8 cellular contexts compared by ENCODE assay signal in the genomic region with DNA sequence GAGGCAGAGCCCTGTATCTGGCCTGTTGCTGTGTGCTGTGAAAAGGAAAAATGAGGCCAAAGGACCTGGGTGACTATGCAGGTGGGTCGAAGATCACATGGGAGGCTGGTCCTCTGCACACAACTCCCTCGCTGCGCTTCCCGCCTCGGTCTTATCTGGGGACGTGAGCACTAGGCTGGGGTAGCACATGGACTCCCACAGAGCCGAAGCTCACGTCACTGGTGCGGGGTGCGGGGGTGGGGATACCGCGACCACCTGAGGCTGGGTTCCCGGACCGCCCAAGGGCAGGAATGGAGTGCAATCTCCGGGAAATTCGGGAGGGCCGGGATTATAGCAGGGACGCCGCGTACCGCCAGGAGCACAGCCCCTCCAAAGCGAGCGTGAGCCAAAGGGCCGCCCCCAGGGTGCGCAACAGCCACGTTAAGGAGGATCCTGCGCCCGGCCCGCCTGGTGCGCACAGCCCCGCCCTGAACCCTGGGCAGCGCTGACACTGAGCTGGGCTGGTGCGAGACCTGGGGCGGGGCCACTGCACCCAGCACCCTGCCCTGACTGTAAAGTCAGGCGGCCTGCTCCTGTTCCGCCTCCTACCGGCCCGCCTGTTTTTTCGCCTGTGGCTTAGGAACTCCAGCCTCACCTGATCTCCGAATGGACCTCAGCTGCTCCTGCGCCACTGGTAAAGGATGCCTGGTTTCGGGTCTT. TPM values are rescaled to one million over a fixed set of nuclear protein-coding genes. Genes with fewer than 3 reads are reported as not detected.
DNase-seq lines count a peak whose midpoint lies in the region; ATAC-seq, FAIRE-seq and TF ChIP-seq lines count a peak whose summit lies in the region.

No MANE protein-coding gene starts in this region.

- H3K23me2 ChIP-seq in H1 (ENCODE audit: low read depth, low read length), result peaks cover 5% of the 10 kb centered on the region

- in situ Hi-C loops in IMR-90 (cut with MboI; ENCODE audit: low sequenced_read_pairs), result no loop called here

- 7% methylated on average over 22 of the region's 42 CpGs; no CpG with 5 or more reads in 1 of the 2 experiments for WGBS in IMR-90 (ENCODE audit: extremely low coverage in 2 of 2, insufficient read length in 1 of 2), 2 experiments
- WGBS in H1 (ENCODE audit: extremely low coverage in 1 of 2, insufficient coverage in 1 of 2, insufficient read length in 1 of 2, insufficient replicate concordance in 2 of 2, low coverage in 1 of 2, low lambda C conversion rate in 2 of 2, missing lambda C conversion rate in 1 of 2), 2 experiments, result 5% methylated on average over 39 of the region's 42 CpGs; no CpG with 5 or more reads in 1 of the 2 experiments

- H3K14ac ChIP-seq in IMR-90 (replicated peaks; ENCODE audit: low read depth, low read length) (no peak overlapping the region), H1 (ENCODE audit: insufficient read length) (no peak overlapping the region)

- H2AFZ ChIP-seq in IMR-90 (replicated peaks; ENCODE audit: low read length, poor library complexity) (peak overlapping the region; percentile 83), H1 (ENCODE audit: low read length) (no peak overlapping the region)

- no peaks in the 10 kb centered on the region; the same call in 1 of the 2 replicates for H4K20me1 ChIP-seq in IMR-90 (ENCODE audit: insufficient read depth, low read length)
- peaks cover 4 to 21% of the 10 kb centered on the region in 2 experiments for H4K20me1 ChIP-seq in H1 (replicated peaks in 1 of 2; ENCODE audit: control insufficient read depth in 1 of 2, insufficient read depth in 2 of 2, low read length in 2 of 2)

- H3K23ac ChIP-seq in IMR-90 (ENCODE audit: low read depth, low read length), result no peak overlapping the region
- no peak overlapping the region for H3K23ac ChIP-seq in H1 (ENCODE audit: insufficient read length)

- no peak overlapping the region for H2AK9ac ChIP-seq in IMR-90 (replicated peaks; ENCODE audit: low read depth, low read length, poor library complexity)

- TF ChIP-seq POLR2A in IMR-90 (IDR thresholded peaks at IDR 0.05; ENCODE audit: low read depth, low read length) (no peak), H1 (IDR thresholded peaks at IDR 0.05; ENCODE audit: control extremely low read depth in 1 of 2, low read depth in 2 of 2, low read length in 2 of 2) (no peak)

- H3K4me1 ChIP-seq in IMR-90 (ENCODE audit: control insufficient read depth, insufficient read depth, low read length) (no peaks in the 10 kb centered on the region; the same call in 1 of the 2 replicates), H1 (replicated peaks in 1 of 4; ENCODE audit: control insufficient read depth in 3 of 4, insufficient read depth in 4 of 4, low read length in 3 of 4) (peaks cover 3 to 20% (median 7%) of the 10 kb centered on the region in 4 experiments), muscle layer of duodenum (ENCODE audit: control insufficient read depth in 1 of 2, insufficient read depth in 2 of 2, low read length in 2 of 2) (peaks cover 9 to 18% of the 10 kb centered on the region in 2 donors)

- intact Hi-C loops in IMR-90 (cut with micrococcal nuclease), result no loop called here
- intact Hi-C loops in activated CD8-positive, alpha-beta T cell treated with anti-CD3 and anti-CD28 coated beads for 36 hours (cut with micrococcal nuclease), result no loop called here

- H4K5ac ChIP-seq in IMR-90 (ENCODE audit: low read depth, low read length) (no peak overlapping the region), H1 (ENCODE audit: insufficient read length, low read depth, low read length) (no peak overlapping the region)

- FAIRE-seq in H1 (lab: Jason Lieb, UNC), result no peak

- H2BK20ac ChIP-seq in IMR-90 (ENCODE audit: low read depth, low read length) (no peak overlapping the region), H1 (ENCODE audit: low read length) (no peak overlapping the region)

- no peaks in the 10 kb centered on the region for H3K36me3 ChIP-seq in IMR-90 (ENCODE audit: control insufficient read depth, insufficient read depth, low read length)
- no peaks in the 10 kb centered on the region for H3K36me3 ChIP-seq in H1 (ENCODE audit: control insufficient read depth in 2 of 4, insufficient read depth in 4 of 4, low read length in 3 of 4)
- H3K36me3 ChIP-seq in muscle layer of duodenum (ENCODE audit: control insufficient read depth in 1 of 2, insufficient read depth in 2 of 2, low read length in 2 of 2), result no peaks in the 10 kb centered on the region

- peaks cover 17% of the 10 kb centered on the region for H3K4me1 Mint-ChIP-seq in activated CD8-positive, alpha-beta T cell treated with anti-CD3 and anti-CD28 coated beads for 36 hours (ENCODE audit: low read depth)
- H3K4me1 Mint-ChIP-seq in stimulated activated effector memory CD8-positive, alpha-beta T cell treated with anti-CD3 and anti-CD28 coated beads, Interleukin-12 subunit alpha, Interleukin-12 subunit beta, amount 100 ng/mL, for 72 hours, result peaks cover 19% of the 10 kb centered on the region

- H4K8ac ChIP-seq in IMR-90 (ENCODE audit: low read depth in 2 of 2, low read length in 2 of 2), result no peak overlapping the region
- no peak overlapping the region; the same call in 1 of the 2 replicates for H4K8ac ChIP-seq in H1 (ENCODE audit: extremely low read depth, insufficient read depth, low read length)

- no peak overlapping the region for H3K4me3 ChIP-seq in GM12875 (ENCODE audit: low read depth, low read length)
- H3K4me3 ChIP-seq in IMR-90 (ENCODE audit: insufficient read depth, low read depth, low read length), result no peak overlapping the region
- H3K4me3 ChIP-seq in H1 (ENCODE audit: extremely low read depth in 1 of 4, insufficient read depth in 2 of 4, low read depth in 3 of 4, low read length in 4 of 4), result peak overlapping the region; percentile 18 to 51 (median 34); a peak in 7 of 8 replicates
- peak overlapping the region; percentile 18 to 55 for H3K4me3 ChIP-seq in muscle layer of duodenum (ENCODE audit: low read depth in 1 of 2, low read length in 2 of 2)

- H3K4me2 ChIP-seq in IMR-90 (ENCODE audit: low read depth, low read length) (peak overlapping the region; percentile 23; the same call in 1 of the 2 replicates), H1 (ENCODE audit: insufficient read depth in 1 of 2, low read depth in 2 of 2, low read length in 2 of 2) (peak overlapping the region; percentile 23 to 69)

- H3K18ac ChIP-seq in IMR-90 (ENCODE audit: low read depth, low read length), result no peak overlapping the region
- no peak overlapping the region; the same call in 1 of the 2 replicates for H3K18ac ChIP-seq in H1 (ENCODE audit: extremely low read depth, low read length)

- no peak for TF ChIP-seq EP300 in H1 (IDR thresholded peaks at IDR 0.05; ENCODE audit: borderline replicate concordance in 1 of 2, low read depth in 2 of 2, low read length in 2 of 2)

- no peak overlapping the region for H2BK5ac ChIP-seq in IMR-90 (ENCODE audit: low read depth, low read length, poor library complexity, severe bottlenecking)
- no peak overlapping the region; the same call in 1 of the 2 replicates for H2BK5ac ChIP-seq in H1 (ENCODE audit: low read depth, low read length)

- H3K56ac ChIP-seq in IMR-90 (ENCODE audit: extremely low read depth, insufficient read depth, low read length) (no peak overlapping the region), H1 (replicated peaks; ENCODE audit: insufficient read length, low read depth, low read length) (no peak overlapping the region)

- peak overlapping the region; percentile 60 for H3K4me3 Mint-ChIP-seq in activated CD8-positive, alpha-beta T cell treated with anti-CD3 and anti-CD28 coated beads for 36 hours
- H3K4me3 Mint-ChIP-seq in stimulated activated effector memory CD8-positive, alpha-beta T cell treated with anti-CD3 and anti-CD28 coated beads, Interleukin-12 subunit alpha, Interleukin-12 subunit beta, amount 100 ng/mL, for 72 hours, result peak overlapping the region; percentile 70

- H3K27me3 ChIP-seq in IMR-90 (ENCODE audit: control insufficient read depth, insufficient read depth, low read length) (peaks cover 90% of the 10 kb centered on the region), H1 (replicated peaks in 1 of 4; ENCODE audit: control insufficient read depth in 3 of 4, extremely low read depth in 1 of 4, insufficient read depth in 3 of 4, low read length in 3 of 4) (peaks cover 84 to 100% (median 99%) of the 10 kb centered on the region in 4 experiments), muscle layer of duodenum (ENCODE audit: low read depth, low read length) (peaks cover 8% of the 10 kb centered on the region)

- no peak overlapping the region; the same call in 1 of the 2 replicates for H2BK12ac ChIP-seq in H1 (ENCODE audit: low read depth, low read length)

- 0 out of 2 replicates have a peak, but pooled peaks cover 2% of the 10 kb centered on the region for H3K9me3 ChIP-seq in IMR-90 (ENCODE audit: control insufficient read depth, insufficient read depth, low read length)
- H3K9me3 ChIP-seq in H1 (ENCODE audit: insufficient read depth in 2 of 2, low read depth in 1 of 2, low read length in 1 of 2), result no peaks in the 10 kb centered on the region
- H3K9me3 ChIP-seq in muscle layer of duodenum (ENCODE audit: control insufficient read depth in 1 of 2, low read length in 2 of 2), result no peaks in the 10 kb centered on the region

- DNase-seq in IMR-90, result no peak
- peak; percentile 91 for DNase-seq in activated CD8-positive, alpha-beta T cell treated with anti-CD3 and anti-CD28 coated beads for 36 hours
- peak in 1 of 2 experiments; percentile 67 for DNase-seq in H1 (ENCODE audit: low read depth in 1 of 2, low spot score in 2 of 2)
- DNase-seq in stimulated activated effector memory CD8-positive, alpha-beta T cell treated with anti-CD3 and anti-CD28 coated beads, Interleukin-12 subunit alpha, Interleukin-12 subunit beta, amount 100 ng/mL, for 72 hours (ENCODE audit: low spot score in 2 of 2), result peak; percentile 59 to 86
- DNase-seq in DMS114 treated with DMSO at 0.1 percent for 48 hours (lab: John Stamatoyannopoulos, UW; ENCODE audit: unreplicated experiment), result no peak
- no peak for DNase-seq in NCI-H187 (lab: John Stamatoyannopoulos, UW)

- CTCF ChIA-PET in IMR-90 (lab: Yijun Ruan, JAX), result no interaction called here
- CTCF ChIA-PET in activated CD8-positive, alpha-beta T cell treated with anti-CD3 and anti-CD28 coated beads for 36 hours (lab: Charles Lee), result interaction anchor here (0.7 to 3.4 kb wide), 18 partner anchors 10 to 66 kb away, joined by 3 to 27 read pairs (median 6); a partner anchor contains a TSS
- CTCF ChIA-PET in H1 (lab: Charles Lee; ENCODE audit: partially characterized antibody), result interaction anchor here (1.1 to 4.1 kb wide), 12 partner anchors 11 to 109 kb away, joined by 3 to 29 read pairs (median 6); a partner anchor contains a TSS

- H3K4ac ChIP-seq in IMR-90 (ENCODE audit: low read depth, low read length) (no peak overlapping the region), H1 (replicated peaks; ENCODE audit: insufficient read length, low read depth, low read length) (no peak overlapping the region)

- 0 out of 2 replicates have a peak, but pooled peaks have one; percentile 4 for TF ChIP-seq CTCF in GM12875 (IDR thresholded peaks at IDR 0.05; ENCODE audit: borderline replicate concordance, insufficient read depth, low read depth, low read length)
- peak; percentile 9; the same call in 1 of the 2 replicates for TF ChIP-seq CTCF in IMR-90 (conservative IDR thresholded peaks at IDR 0.05; ENCODE audit: low read depth, low read length)
- peak; percentile 49 for TF ChIP-seq CTCF in activated CD8-positive, alpha-beta T cell treated with anti-CD3 and anti-CD28 coated beads for 36 hours (IDR thresholded peaks at IDR 0.05)
- TF ChIP-seq CTCF in H1 (IDR thresholded peaks at IDR 0.05; ENCODE audit: control extremely low read depth in 1 of 3, insufficient read depth in 1 of 3, low read depth in 1 of 3, low read length in 3 of 3), result peak; percentile 39 to 50 (median 42)

- no peaks in the 10 kb centered on the region for H3K36me3 Mint-ChIP-seq in activated CD8-positive, alpha-beta T cell treated with anti-CD3 and anti-CD28 coated beads for 36 hours (ENCODE audit: low read depth)
- H3K36me3 Mint-ChIP-seq in stimulated activated effector memory CD8-positive, alpha-beta T cell treated with anti-CD3 and anti-CD28 coated beads, Interleukin-12 subunit alpha, Interleukin-12 subunit beta, amount 100 ng/mL, for 72 hours, result no peaks in the 10 kb centered on the region

- no peak overlapping the region for H2BK120ac ChIP-seq in IMR-90 (ENCODE audit: low read depth, low read length)
- no peak overlapping the region for H2BK120ac ChIP-seq in H1 (replicated peaks; ENCODE audit: low read depth, low read length)

- no peak overlapping the region for H3K27ac Mint-ChIP-seq in activated CD8-positive, alpha-beta T cell treated with anti-CD3 and anti-CD28 coated beads for 36 hours
- no peak overlapping the region for H3K27ac Mint-ChIP-seq in stimulated activated effector memory CD8-positive, alpha-beta T cell treated with anti-CD3 and anti-CD28 coated beads, Interleukin-12 subunit alpha, Interleukin-12 subunit beta, amount 100 ng/mL, for 72 hours

- POLR2A ChIA-PET in IMR-90 (lab: Charles Lee; ENCODE audit: unreplicated experiment) (no interaction called here), H1 (lab: Charles Lee; ENCODE audit: partially characterized antibody) (interaction anchor here (0.6 to 6.3 kb wide), 6 partner anchors 10 to 24 kb away, joined by 3 to 30 read pairs (median 10); a partner anchor contains a TSS)
- POLR2A ChIA-PET in activated CD8-positive, alpha-beta T cell treated with anti-CD3 and anti-CD28 coated beads for 36 hours (lab: Charles Lee), result interaction anchor here (1.1 to 3.1 kb wide), 3 partner anchors 9 to 39 kb away, joined by 3 to 13 read pairs (median 10); a partner anchor contains a TSS

- H3K9ac ChIP-seq in IMR-90 (ENCODE audit: low read depth, low read length), result no peak overlapping the region
- no peak overlapping the region for H3K9ac ChIP-seq in H1 (replicated peaks in 1 of 4; ENCODE audit: extremely low read depth in 1 of 4, low read depth in 3 of 4, low read length in 3 of 4)

- H2AK5ac ChIP-seq in IMR-90 (ENCODE audit: low read depth, low read length) (no peak overlapping the region), H1 (ENCODE audit: low read depth, low read length) (no peak overlapping the region)

- ATAC-seq in IMR-90 (ENCODE audit: low read depth), result peak; percentile 83
- ATAC-seq in activated CD8-positive, alpha-beta T cell treated with anti-CD3 and anti-CD28 coated beads for 36 hours, result peak; percentile 100
- ATAC-seq in stimulated activated effector memory CD8-positive, alpha-beta T cell treated with anti-CD3 and anti-CD28 coated beads, Interleukin-12 subunit alpha, Interleukin-12 subunit beta, amount 100 ng/mL, for 72 hours, result peak; percentile 100

- no peaks in the 10 kb centered on the region for H3K79me2 ChIP-seq in H1 (ENCODE audit: control insufficient read depth in 1 of 2, insufficient read depth in 2 of 2, low read length in 2 of 2)

- no peak overlapping the region for H2BK15ac ChIP-seq in IMR-90 (ENCODE audit: low read depth, low read length)
- H2BK15ac ChIP-seq in H1 (ENCODE audit: low read length), result no peak overlapping the region

- H3K79me1 ChIP-seq in IMR-90 (ENCODE audit: low read depth in 1 of 2, low read length in 2 of 2) (no peaks in the 10 kb centered on the region), H1 (ENCODE audit: low read depth, low read length) (no peaks in the 10 kb centered on the region)

- H3K9me1 ChIP-seq in IMR-90 (ENCODE audit: insufficient read depth, low read length), result 0 out of 2 replicates have a peak, but pooled peaks cover 3% of the 10 kb centered on the region

- BruUV-seq in IMR-90 (replicated peaks; lab: Mats Ljungman, UMichigan), result no TSS peak

- dilution Hi-C loops in IMR-90 (cut with HindIII; ENCODE audit: low sequenced_read_pairs, unreplicated experiment), result no loop called here

- H4K91ac ChIP-seq in IMR-90 (ENCODE audit: insufficient read depth, low read depth, low read length) (no peak overlapping the region), H1 (replicated peaks; ENCODE audit: insufficient read length, low read length) (no peak overlapping the region)

- H3K9me3 Mint-ChIP-seq in activated CD8-positive, alpha-beta T cell treated with anti-CD3 and anti-CD28 coated beads for 36 hours, result no peaks in the 10 kb centered on the region
- H3K9me3 Mint-ChIP-seq in stimulated activated effector memory CD8-positive, alpha-beta T cell treated with anti-CD3 and anti-CD28 coated beads, Interleukin-12 subunit alpha, Interleukin-12 subunit beta, amount 100 ng/mL, for 72 hours, result no peaks in the 10 kb centered on the region

- TF ChIP-seq RAD21 in IMR-90 (IDR thresholded peaks at IDR 0.05; ENCODE audit: low read length), result no peak
- TF ChIP-seq RAD21 in H1 (IDR thresholded peaks at IDR 0.05 in 1 of 2, conservative IDR thresholded peaks at IDR 0.05 in 1 of 2; ENCODE audit: low read depth in 2 of 2, low read length in 2 of 2), result peak; percentile 32 to 36

- no peak overlapping the region for H3K27ac ChIP-seq in IMR-90 (ENCODE audit: insufficient read depth, low read length)
- H3K27ac ChIP-seq in H1 (ENCODE audit: low read depth, low read length), result no peak overlapping the region
- H3K27ac ChIP-seq in muscle layer of duodenum (ENCODE audit: low read length), result no peak overlapping the region

- peaks cover 38% of the 10 kb centered on the region for H3K27me3 Mint-ChIP-seq in activated CD8-positive, alpha-beta T cell treated with anti-CD3 and anti-CD28 coated beads for 36 hours

RNA-seq across cellular contexts. Expression of a gene that starts 4.8 kb away (rescaled TPM):
- 1.9 TPM in 1 of 2 replicates, not detected in the other for total RNA-seq in IMR-90 (2012; rRNA removed)
- polyA plus RNA-seq in IMR-90 (2012; rRNA removed), result 0.60 and 1.6 TPM in 2 replicates
- 0.55 and 0.92 TPM in 2 replicates for polyA plus RNA-seq in IMR-90 (2012; cell fraction: cytosol; rRNA removed)
- polyA plus RNA-seq in IMR-90 (2012; cell fraction: nucleus; rRNA removed; ENCODE audit: low replicate concordance), result 0.87 TPM in 1 of 2 replicates, not detected in the other
- total RNA-seq in activated CD8-positive, alpha-beta T cell treated with anti-CD3 and anti-CD28 coated beads for 36 hours, result not detected
- not detected in 2 replicates for total RNA-seq in H1 (2021; fragmentation: NEBNext Ultra II Directional; extraction: Animal tissue kit (Norgen Biotek cat#: 25700))
- not detected in 2 replicates for polyA plus RNA-seq in H1 (2011; rRNA removed)
- not detected for polyA plus RNA-seq in H1 (2011; cell fraction: cytosol; rRNA removed)
- not detected for polyA plus RNA-seq in H1 (2011; cell fraction: nucleus; rRNA removed)
- polyA plus RNA-seq in H1 (2012, experiment 1 of 2), result not detected in 4 replicates
- polyA plus RNA-seq in H1 (2012, experiment 2 of 2), result not detected
- polyA plus RNA-seq in H1 (2013, experiment 1 of 2), result 2.4 TPM
- 1.4 TPM for polyA plus RNA-seq in H1 (2013, experiment 2 of 2)
- not detected in 2 replicates for polyA minus RNA-seq in H1 (2011; rRNA and poly(A)+ RNA removed)
- polyA minus RNA-seq in H1 (2011; cell fraction: cytosol; rRNA and poly(A)+ RNA removed), result not detected
- polyA minus RNA-seq in H1 (2011; cell fraction: nucleus; rRNA and poly(A)+ RNA removed), result not detected

RNA-seq across cellular contexts. Expression of a gene that starts 8.5 kb away (rescaled TPM):
- total RNA-seq in IMR-90 (2012; rRNA removed), result not detected in 2 replicates
- polyA plus RNA-seq in IMR-90 (2012; rRNA removed) (not detected in 2 replicates), H1 (2011; rRNA removed) (not detected in 2 replicates)
- not detected in 2 replicates for polyA plus RNA-seq in IMR-90 (2012; cell fraction: cytosol; rRNA removed)
- not detected in 2 replicates for polyA plus RNA-seq in IMR-90 (2012; cell fraction: nucleus; rRNA removed; ENCODE audit: low replicate concordance)
- total RNA-seq in activated CD8-positive, alpha-beta T cell treated with anti-CD3 and anti-CD28 coated beads for 36 hours, result not detected
- total RNA-seq in H1 (2021; fragmentation: NEBNext Ultra II Directional; extraction: Animal tissue kit (Norgen Biotek cat#: 25700)), result not detected in 2 replicates
- polyA plus RNA-seq in H1 (2011; cell fraction: cytosol; rRNA removed), result not detected
- not detected for polyA plus RNA-seq in H1 (2011; cell fraction: nucleus; rRNA removed)
- not detected in 4 replicates for polyA plus RNA-seq in H1 (2012, experiment 1 of 2)
- polyA plus RNA-seq in H1 (2012, experiment 2 of 2), result not detected
- polyA plus RNA-seq in H1 (2013, experiment 1 of 2), result not detected
- not detected for polyA plus RNA-seq in H1 (2013, experiment 2 of 2)
- polyA minus RNA-seq in H1 (2011; rRNA and poly(A)+ RNA removed), result not detected in 2 replicates
- not detected for polyA minus RNA-seq in H1 (2011; cell fraction: cytosol; rRNA and poly(A)+ RNA removed)
- not detected for polyA minus RNA-seq in H1 (2011; cell fraction: nucleus; rRNA and poly(A)+ RNA removed)

RNA-seq across cellular contexts. Expression of a gene that starts 10.8 kb away (rescaled TPM):
- not detected in 2 replicates for total RNA-seq in IMR-90 (2012; rRNA removed)
- polyA plus RNA-seq in IMR-90 (2012; rRNA removed) (0.10 TPM in 1 of 2 replicates, not detected in the other), H1 (2011; rRNA removed) (1.7 and 2.1 TPM in 2 replicates)
- not detected in 2 replicates for polyA plus RNA-seq in IMR-90 (2012; cell fraction: cytosol; rRNA removed)
- not detected in 2 replicates for polyA plus RNA-seq in IMR-90 (2012; cell fraction: nucleus; rRNA removed; ENCODE audit: low replicate concordance)
- not detected for total RNA-seq in activated CD8-positive, alpha-beta T cell treated with anti-CD3 and anti-CD28 coated beads for 36 hours
- not detected in 2 replicates for total RNA-seq in H1 (2021; fragmentation: NEBNext Ultra II Directional; extraction: Animal tissue kit (Norgen Biotek cat#: 25700))
- 1.4 TPM for polyA plus RNA-seq in H1 (2011; cell fraction: cytosol; rRNA removed)
- 2.3 TPM for polyA plus RNA-seq in H1 (2011; cell fraction: nucleus; rRNA removed)
- polyA plus RNA-seq in H1 (2012, experiment 1 of 2), result 2.2 to 7.4 TPM (median 3.0 TPM) in 4 replicates
- 3.1 TPM for polyA plus RNA-seq in H1 (2012, experiment 2 of 2)
- 7.4 TPM for polyA plus RNA-seq in H1 (2013, experiment 1 of 2)
- 7.4 TPM for polyA plus RNA-seq in H1 (2013, experiment 2 of 2)
- polyA minus RNA-seq in H1 (2011; rRNA and poly(A)+ RNA removed), result 0.73 and 0.93 TPM in 2 replicates
- polyA minus RNA-seq in H1 (2011; cell fraction: cytosol; rRNA and poly(A)+ RNA removed), result not detected
- polyA minus RNA-seq in H1 (2011; cell fraction: nucleus; rRNA and poly(A)+ RNA removed), result not detected

RNA-seq across cellular contexts. Expression of a gene that starts 14.5 kb away (rescaled TPM):
- not detected in 2 replicates for total RNA-seq in IMR-90 (2012; rRNA removed)
- 0.56 and 1.1 TPM in 2 replicates for polyA plus RNA-seq in IMR-90 (2012; rRNA removed)
- polyA plus RNA-seq in IMR-90 (2012; cell fraction: cytosol; rRNA removed), result 0.73 and 0.95 TPM in 2 replicates
- 0.07 and 0.26 TPM in 2 replicates for polyA plus RNA-seq in IMR-90 (2012; cell fraction: nucleus; rRNA removed; ENCODE audit: low replicate concordance)
- total RNA-seq in activated CD8-positive, alpha-beta T cell treated with anti-CD3 and anti-CD28 coated beads for 36 hours, result 1 to 10 TPM; 7.7 to 9.0 TPM
- total RNA-seq in H1 (2021; fragmentation: NEBNext Ultra II Directional; extraction: Animal tissue kit (Norgen Biotek cat#: 25700)), result 5.2 and 5.9 TPM in 2 replicates
- polyA plus RNA-seq in H1 (2011; rRNA removed), result 20.8 and 28.2 TPM in 2 replicates
- 19.2 TPM for polyA plus RNA-seq in H1 (2011; cell fraction: cytosol; rRNA removed)
- 15.5 TPM for polyA plus RNA-seq in H1 (2011; cell fraction: nucleus; rRNA removed)
- 32.8 to 54.9 TPM (median 39.1 TPM) in 4 replicates for polyA plus RNA-seq in H1 (2012, experiment 1 of 2)
- polyA plus RNA-seq in H1 (2012, experiment 2 of 2), result 72.3 TPM
- polyA plus RNA-seq in H1 (2013, experiment 1 of 2), result 64.0 TPM
- 65.9 TPM for polyA plus RNA-seq in H1 (2013, experiment 2 of 2)
- polyA minus RNA-seq in H1 (2011; rRNA and poly(A)+ RNA removed), result 14.4 and 15.9 TPM in 2 replicates
- polyA minus RNA-seq in H1 (2011; cell fraction: cytosol; rRNA and poly(A)+ RNA removed), result 10.0 TPM
- 6.6 TPM for polyA minus RNA-seq in H1 (2011; cell fraction: nucleus; rRNA and poly(A)+ RNA removed)

RNA-seq across cellular contexts. Expression of a gene that starts 17.6 kb away (rescaled TPM):
- total RNA-seq in IMR-90 (2012; rRNA removed), result 137 and 166 TPM in 2 replicates
- polyA plus RNA-seq in IMR-90 (2012; rRNA removed), result 733 and 821 TPM in 2 replicates
- polyA plus RNA-seq in IMR-90 (2012; cell fraction: cytosol; rRNA removed), result 236 and 418 TPM in 2 replicates
- polyA plus RNA-seq in IMR-90 (2012; cell fraction: nucleus; rRNA removed; ENCODE audit: low replicate concordance), result 56.6 and 97.9 TPM in 2 replicates
- total RNA-seq in activated CD8-positive, alpha-beta T cell treated with anti-CD3 and anti-CD28 coated beads for 36 hours, result 10 to 100 TPM; 22.1 to 23.3 TPM
- total RNA-seq in H1 (2021; fragmentation: NEBNext Ultra II Directional; extraction: Animal tissue kit (Norgen Biotek cat#: 25700)), result 3.5 and 7.9 TPM in 2 replicates
- 109 and 117 TPM in 2 replicates for polyA plus RNA-seq in H1 (2011; rRNA removed)
- polyA plus RNA-seq in H1 (2011; cell fraction: cytosol; rRNA removed), result 255 TPM
- polyA plus RNA-seq in H1 (2011; cell fraction: nucleus; rRNA removed), result 53.0 TPM
- 61.1 to 122 TPM (median 93.3 TPM) in 4 replicates for polyA plus RNA-seq in H1 (2012, experiment 1 of 2)
- polyA plus RNA-seq in H1 (2012, experiment 2 of 2), result 263 TPM
- 64.0 TPM for polyA plus RNA-seq in H1 (2013, experiment 1 of 2)
- 72.0 TPM for polyA plus RNA-seq in H1 (2013, experiment 2 of 2)
- polyA minus RNA-seq in H1 (2011; rRNA and poly(A)+ RNA removed), result 15.8 and 21.0 TPM in 2 replicates
- polyA minus RNA-seq in H1 (2011; cell fraction: cytosol; rRNA and poly(A)+ RNA removed), result 24.5 TPM
- 16.6 TPM for polyA minus RNA-seq in H1 (2011; cell fraction: nucleus; rRNA and poly(A)+ RNA removed)

Comparison
In these comparisons a context has a peak if more than half of its experiments do, and no peak if none do; other contexts are left out.
1. H3K4me3 ChIP-seq: peak in H1 (4 of 4) and muscle layer of duodenum (2 of 2); none in GM12875 (single experiment) and IMR-90 (single experiment).
2. DNase-seq: peak in activated CD8-positive, alpha-beta T cell treated with anti-CD3 and anti-CD28 coated beads for 36 hours (single experiment) and stimulated activated effector memory CD8-positive, alpha-beta T cell treated with anti-CD3 and anti-CD28 coated beads, Interleukin-12 subunit alpha, Interleukin-12 subunit beta, amount 100 ng/mL, for 72 hours (2 of 2); none in IMR-90 (single experiment), DMS114 treated with DMSO at 0.1 percent for 48 hours (single experiment) and NCI-H187 (0 of 2).
3. Peak in every context shown above with its lines, with median percentiles within 50 percentile points of each other: CTCF ChIP-seq and ATAC-seq.